8 cellular contexts compared by ENCODE assay signal in the genomic region with DNA sequence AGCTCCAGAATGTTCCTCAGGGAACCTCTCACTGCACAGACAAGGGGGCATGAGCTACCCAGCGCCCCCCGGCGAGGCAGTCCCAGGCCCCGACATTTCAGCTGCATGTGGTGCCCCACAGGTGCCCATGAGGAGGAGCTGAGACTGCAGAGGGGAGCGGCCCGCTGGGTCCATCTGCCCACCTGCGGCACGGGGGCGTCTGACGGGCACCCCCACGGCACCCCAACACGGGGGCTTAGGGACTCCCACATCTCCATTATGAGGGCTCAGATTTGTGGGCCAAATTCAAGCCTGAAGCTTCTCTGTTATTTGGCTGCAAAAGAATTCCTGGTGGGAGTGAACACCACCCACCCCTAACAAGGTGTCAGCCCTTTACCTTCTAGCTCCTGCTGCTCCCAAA.
DNase-seq lines count a peak whose midpoint lies in the region; ATAC-seq and TF ChIP-seq lines count a peak whose summit lies in the region.

No MANE protein-coding gene starts in this region.

- H3K36me3 Mint-ChIP-seq in activated naive CD4-positive, alpha-beta T cell treated with anti-CD3 and anti-CD28 coated beads for 36 hours (ENCODE audit: low read depth) = peaks cover 3% of the 10 kb centered on the region
- peaks cover 4% of the 10 kb centered on the region for H3K36me3 Mint-ChIP-seq in effector memory CD8-positive, alpha-beta T cell (ENCODE audit: insufficient read depth)

- no peak for TF ChIP-seq POLR2A in spleen (IDR thresholded peaks at IDR 0.05)

- intact Hi-C loops in activated naive CD4-positive, alpha-beta T cell treated with anti-CD3 and anti-CD28 coated beads for 36 hours (cut with micrococcal nuclease) = loop anchor here (2.0 to 5.0 kb wide), 4 partner anchors 44 to 408 kb away; a partner anchor contains a TSS
- intact Hi-C loops in spleen (cut with DNase I; ENCODE audit: low total_unique reads) = no loop called here

- no peak overlapping the region for H3K4me3 Mint-ChIP-seq in activated naive CD4-positive, alpha-beta T cell treated with anti-CD3 and anti-CD28 coated beads for 36 hours
- H3K4me3 Mint-ChIP-seq in effector memory CD8-positive, alpha-beta T cell = peak overlapping the region; percentile 62 to 65

- H3K4me3 ChIP-seq in Karpas-422 (ENCODE audit: low read length) (peak overlapping the region; percentile 56), spleen (peak overlapping the region in 1 of 8 donors; percentile 46)

- H3K9me3 Mint-ChIP-seq in activated naive CD4-positive, alpha-beta T cell treated with anti-CD3 and anti-CD28 coated beads for 36 hours = peaks cover 10% of the 10 kb centered on the region
- peaks cover 0 to 1% of the 10 kb centered on the region in 2 donors for H3K9me3 Mint-ChIP-seq in effector memory CD8-positive, alpha-beta T cell

- CTCF ChIA-PET in activated naive CD4-positive, alpha-beta T cell treated with anti-CD3 and anti-CD28 coated beads for 36 hours (lab: Charles Lee) = interaction anchor here (0.9 to 12.3 kb wide), 9 partner anchors 8 to 1042 kb away, joined by 3 to 120 read pairs (median 4); no protein-coding TSS in a partner anchor

- TF ChIP-seq CTCF in spleen (IDR thresholded peaks at IDR 0.05 in 8 of 11, conservative IDR thresholded peaks at IDR 0.05 in 3 of 11) = no peak

- peak overlapping the region; percentile 32; the same call in 1 of the 2 replicates for H2AFZ ChIP-seq in Karpas-422 (ENCODE audit: low read length)

- DNase-seq in activated naive CD4-positive, alpha-beta T cell treated with anti-CD3 and anti-CD28 coated beads for 36 hours = no peak
- no peak for DNase-seq in activated naive CD4-positive, alpha-beta T cell treated with Interleukin-2 at 50 U/mL for 16 hours
- DNase-seq in Karpas-422 (no peak), spleen (no peak), NCI-H226 (no peak), NCI-H2029 (lab: John Stamatoyannopoulos, UW) (no peak), middle frontal gyrus (ENCODE audit: extremely low spot score, low spot score) (no peak)
- no peak for DNase-seq in effector memory CD8-positive, alpha-beta T cell

- peak overlapping the region; percentile 70 for H3K9ac ChIP-seq in Karpas-422 (ENCODE audit: low read length)

- ATAC-seq in effector memory CD8-positive, alpha-beta T cell (replicated peaks) = no peak

- H3K9me2 ChIP-seq in Karpas-422 (replicated peaks; ENCODE audit: insufficient read depth, low read length) = no peaks in the 10 kb centered on the region

- H3K4me1 ChIP-seq in Karpas-422 (ENCODE audit: low read length) = peaks cover 66% of the 10 kb centered on the region
- peaks cover 25 to 96% (median 57%) of the 10 kb centered on the region in 6 donors for H3K4me1 ChIP-seq in spleen

- H3K27ac ChIP-seq in Karpas-422 (ENCODE audit: low read length) = peak overlapping the region; percentile 93
- H3K27ac ChIP-seq in spleen = peak overlapping the region in 7 of 8 donors; percentile 42 to 85 (median 75)

- WGBS in spleen, 5 donors = 37 to 59% (median 45%) methylated on average over 9 to 12 of the region's 12 CpGs

- no peaks in the 10 kb centered on the region for H3K27me3 Mint-ChIP-seq in activated naive CD4-positive, alpha-beta T cell treated with anti-CD3 and anti-CD28 coated beads for 36 hours (ENCODE audit: low read depth)
- H3K27me3 Mint-ChIP-seq in effector memory CD8-positive, alpha-beta T cell = no peaks in the 10 kb centered on the region

- H3K4me2 ChIP-seq in Karpas-422 (ENCODE audit: low read depth, low read length, poor library complexity, severe bottlenecking) = peak overlapping the region; percentile 81

- no peaks in the 10 kb centered on the region for H4K20me1 ChIP-seq in Karpas-422 (ENCODE audit: insufficient read depth, low read depth, low read length)

- H3K36me3 ChIP-seq in Karpas-422 (ENCODE audit: insufficient read depth, low read length) = no peaks in the 10 kb centered on the region; the same call in 1 of the 2 replicates
- no peaks in the 10 kb centered on the region for H3K36me3 ChIP-seq in spleen

- H3K27ac Mint-ChIP-seq in activated naive CD4-positive, alpha-beta T cell treated with anti-CD3 and anti-CD28 coated beads for 36 hours = peak overlapping the region; percentile 79
- H3K27ac Mint-ChIP-seq in effector memory CD8-positive, alpha-beta T cell = peak overlapping the region; percentile 33 to 68

- H3K27me3 ChIP-seq in Karpas-422 (ENCODE audit: low read length) (no peaks in the 10 kb centered on the region; the same call in 1 of the 2 replicates), spleen (replicated peaks in 1 of 7) (no peaks in the 10 kb centered on the region)

- H3K79me2 ChIP-seq in Karpas-422 (ENCODE audit: low read length) = no peaks in the 10 kb centered on the region

- peaks cover 7% of the 10 kb centered on the region for H3K9me3 ChIP-seq in Karpas-422 (ENCODE audit: low read length)
- H3K9me3 ChIP-seq in spleen = peaks cover 1 to 12% (median 7%) of the 10 kb centered on the region in 8 donors

- peaks cover 85% of the 10 kb centered on the region for H3K4me1 Mint-ChIP-seq in activated naive CD4-positive, alpha-beta T cell treated with anti-CD3 and anti-CD28 coated beads for 36 hours (ENCODE audit: low read depth)
- peaks cover 49 to 54% of the 10 kb centered on the region in 2 donors for H3K4me1 Mint-ChIP-seq in effector memory CD8-positive, alpha-beta T cell (ENCODE audit: low read depth in 2 of 2)
